ENCODE assay signal across 7 cellular contexts in genomic region chr3:57806195-57806594, GRCh38. TPM values are rescaled to one million over a fixed set of nuclear protein-coding genes. Genes with fewer than 3 reads are reported as not detected.
DNase-seq lines count a peak whose midpoint lies in the region; ATAC-seq, FAIRE-seq and TF ChIP-seq lines count a peak whose summit lies in the region.
"Not testable (repeated sequence)": the region's sequence is repeated elsewhere in the genome, so short reads cannot be mapped to it uniquely, and the experiment has no call there.

No MANE protein-coding gene starts in this region.

- H3K27me3 Mint-ChIP-seq in Calu3 (ENCODE audit: unreplicated experiment); activated T-cell treated with anti-CD3 and anti-CD28 coated beads, Interleukin-2, amount 50 U/mL, for 24 hours; natural killer cell (ENCODE audit: low read depth in 2 of 2): not testable (repeated sequence)

- TF ChIP-seq RAD21 in K562 (CRISPR knock-in tag; conservative IDR thresholded peaks at IDR 0.05 in 1 of 2, IDR thresholded peaks at IDR 0.05 in 1 of 2) = not testable (repeated sequence)

- H3K36me3 ChIP-seq in HUES48 (ENCODE audit: control insufficient read depth, insufficient read depth, low read length); RWPE2 (ENCODE audit: low read depth); K562 (ENCODE audit: control insufficient read depth, insufficient read depth, low read length); esophagus (ENCODE audit: control insufficient read depth in 2 of 2, insufficient read depth in 2 of 2, low read length in 1 of 2): not testable (repeated sequence)

- H3K9me3 Mint-ChIP-seq in Calu3 (ENCODE audit: low read depth, unreplicated experiment); activated T-cell treated with anti-CD3 and anti-CD28 coated beads, Interleukin-2, amount 50 U/mL, for 24 hours; natural killer cell: not testable (repeated sequence)

- DNase-seq in Calu3; RWPE2 (ENCODE audit: low spot score); activated T-cell treated with anti-CD3 and anti-CD28 coated beads, Interleukin-2, amount 50 U/mL, for 24 hours; K562 (ENCODE audit: extremely low read depth in 1 of 4, low spot score in 3 of 4); natural killer cell: not testable (repeated sequence)

- not testable (repeated sequence) for H3K27me3 ChIP-seq in HUES48 (ENCODE audit: control insufficient read depth, insufficient read depth, low read length); RWPE2 (ENCODE audit: insufficient read depth, poor library complexity, severe bottlenecking); K562 (ENCODE audit: control insufficient read depth in 2 of 2, insufficient read depth in 2 of 2, low read length in 2 of 2); esophagus (ENCODE audit: control insufficient read depth in 1 of 2, insufficient read depth in 2 of 2, low read length in 2 of 2)

- not testable (repeated sequence) for ATAC-seq in RWPE2 (ENCODE audit: low read depth); K562; natural killer cell

- FAIRE-seq in K562 (lab: Jason Lieb, UNC) = not testable (repeated sequence)

- not testable (repeated sequence) for H2AFZ ChIP-seq in K562 (ENCODE audit: low read depth, low read length)

- POLR2A ChIA-PET in K562 (lab: Yijun Ruan, JAX) = interaction anchor here (0.7 to 1.0 kb wide), 2 partner anchors 15 to 31 kb away, joined by 3 read pairs; no protein-coding TSS in a partner anchor

- peaks cover 79% of the 10 kb centered on the region for H3K79me2 ChIP-seq in K562 (ENCODE audit: control insufficient read depth, insufficient read depth, low read length)

- H3K27ac ChIP-seq in HUES48 (ENCODE audit: low read depth, low read length) (peak overlapping the region; percentile 44), RWPE2 (ENCODE audit: poor library complexity, severe bottlenecking) (peak overlapping the region; percentile 86), K562 (ENCODE audit: extremely low read depth, low read depth, low read length) (peak overlapping the region; percentile 50; the same call in 1 of the 3 replicates), esophagus (ENCODE audit: low read depth in 2 of 2, low read length in 1 of 2) (peak overlapping the region; percentile 27 to 45)

- TF ChIP-seq POLR2A in K562 (conservative IDR thresholded peaks at IDR 0.05) = not testable (repeated sequence)

- H3K9me3 ChIP-seq in HUES48 (ENCODE audit: control insufficient read depth, insufficient read depth, low read length); RWPE2 (ENCODE audit: severe bottlenecking); K562 (replicated peaks; ENCODE audit: control insufficient read depth, insufficient read depth, low read depth, low read length); esophagus (ENCODE audit: control insufficient read depth in 2 of 2, insufficient read depth in 1 of 2, low read depth in 1 of 2, low read length in 1 of 2): not testable (repeated sequence)

- H3K4me2 ChIP-seq in K562 (ENCODE audit: insufficient read depth, low read length) = not testable (repeated sequence)

- not testable (repeated sequence) for H3K9ac ChIP-seq in HUES48 (ENCODE audit: low read depth, low read length); K562 (ENCODE audit: insufficient read depth in 1 of 2, low read depth in 2 of 2, low read length in 2 of 2)

- BruUV-seq in Calu3 (replicated peaks; lab: Mats Ljungman, UMichigan); K562 (replicated peaks; lab: Mats Ljungman, UMichigan): not testable (repeated sequence)

- peaks cover 24% of the 10 kb centered on the region for H3K36me3 Mint-ChIP-seq in Calu3 (ENCODE audit: insufficient read depth, unreplicated experiment)
- H3K36me3 Mint-ChIP-seq in activated T-cell treated with anti-CD3 and anti-CD28 coated beads, Interleukin-2, amount 50 U/mL, for 24 hours (ENCODE audit: low read depth); natural killer cell: not testable (repeated sequence)

- not testable (repeated sequence) for TF ChIP-seq EP300 in K562 (IDR thresholded peaks at IDR 0.05; ENCODE audit: low read length)

- peak overlapping the region; percentile 95 for H3K27ac Mint-ChIP-seq in Calu3 (ENCODE audit: unreplicated experiment)
- H3K27ac Mint-ChIP-seq in activated T-cell treated with anti-CD3 and anti-CD28 coated beads, Interleukin-2, amount 50 U/mL, for 24 hours = peak overlapping the region; percentile 84
- H3K27ac Mint-ChIP-seq in natural killer cell = peak overlapping the region; percentile 50 to 79

- H3K4me3 Mint-ChIP-seq in Calu3 (ENCODE audit: low read depth, unreplicated experiment) = peak overlapping the region; percentile 17
- H3K4me3 Mint-ChIP-seq in activated T-cell treated with anti-CD3 and anti-CD28 coated beads, Interleukin-2, amount 50 U/mL, for 24 hours; natural killer cell: not testable (repeated sequence)

- CTCF ChIA-PET in Calu3 (lab: Charles Lee); K562 (lab: Yijun Ruan, JAX; ENCODE audit: low intra/inter-chr PET ratio): not testable (repeated sequence)

- TF ChIP-seq CTCF in Calu3 (IDR thresholded peaks at IDR 0.05; ENCODE audit: unreplicated experiment); RWPE2 (IDR thresholded peaks at IDR 0.05; ENCODE audit: poor library complexity, severe bottlenecking); K562 (IDR thresholded peaks at IDR 0.05 in 2 of 3, conservative IDR thresholded peaks at IDR 0.05 in 1 of 3; ENCODE audit: insufficient read depth in 2 of 3, low read depth in 1 of 3, low read length in 3 of 3); natural killer cell (IDR thresholded peaks at IDR 0.05): not testable (repeated sequence)

- intact Hi-C loops in Calu3 (cut with micrococcal nuclease; ENCODE audit: unreplicated experiment); K562 (cut with micrococcal nuclease); natural killer cell (cut with micrococcal nuclease): not testable (repeated sequence)

- in situ Hi-C loops in K562 (cut with MboI) = not testable (repeated sequence)

- peaks cover 11% of the 10 kb centered on the region; the same call in 1 of the 2 replicates for H4K20me1 ChIP-seq in K562 (replicated peaks; ENCODE audit: control insufficient read depth, insufficient read depth, low read length)

- H3K9me1 ChIP-seq in K562 (ENCODE audit: control insufficient read depth, insufficient read depth, low read length) = not testable (repeated sequence)

- H3K4me3 ChIP-seq in HUES48 (ENCODE audit: low read depth, low read length); RWPE2 (ENCODE audit: severe bottlenecking); K562; esophagus (ENCODE audit: low read depth in 1 of 2, low read length in 2 of 2): not testable (repeated sequence)

- 80% methylated on average over 4 of the region's 5 CpGs for WGBS in K562 (ENCODE audit: insufficient coverage, low coverage, missing lambda C conversion rate)
- 89 to 95% methylated on average over 5 of the region's 5 CpGs for WGBS in esophagus, 2 donors

- H3K4me1 Mint-ChIP-seq in Calu3 (ENCODE audit: low read depth, unreplicated experiment) = peaks cover 67% of the 10 kb centered on the region
- peaks cover 76% of the 10 kb centered on the region for H3K4me1 Mint-ChIP-seq in activated T-cell treated with anti-CD3 and anti-CD28 coated beads, Interleukin-2, amount 50 U/mL, for 24 hours (ENCODE audit: low read depth)
- H3K4me1 Mint-ChIP-seq in natural killer cell = peaks cover 62 to 71% of the 10 kb centered on the region in 2 donors

- H3K4me1 ChIP-seq in HUES48 (ENCODE audit: control insufficient read depth, insufficient read depth, low read length) (peaks cover 35% of the 10 kb centered on the region), RWPE2 (ENCODE audit: insufficient read depth, poor library complexity, severe bottlenecking) (peaks cover 42% of the 10 kb centered on the region), K562 (replicated peaks in 1 of 2; ENCODE audit: control insufficient read depth in 2 of 2, insufficient read depth in 2 of 2, low read length in 2 of 2) (peaks cover 12 to 22% of the 10 kb centered on the region in 2 experiments; a peak in 4 of 5 replicates), esophagus (ENCODE audit: control insufficient read depth in 2 of 2, insufficient read depth in 2 of 2, low read length in 1 of 2) (peaks cover 4 to 10% of the 10 kb centered on the region in 2 donors)

TF ChIP-seq in K562, 482 proteins besides CTCF, POLR2A, EP300 and RAD21:
- TF ChIP-seq KDM1A (IDR thresholded peaks at IDR 0.05) = peak in 1 of 2 experiments; percentile 17; a peak in 1 of 4 replicates
- TF ChIP-seq ZNF146 (CRISPR knock-in tag; IDR thresholded peaks at IDR 0.05; ENCODE audit: unreplicated experiment) = peak; percentile 91
TF ChIP-seq in K562: peak in this region for 2; not testable (repeated sequence) for 480.

RNA-seq across cellular contexts. Expression of gene SLMAP, which starts 50.1 kb away (rescaled TPM):
- 103 and 114 TPM in 2 replicates for total RNA-seq in Calu3 (2022)
- 45.2 and 144 TPM in 2 replicates for total RNA-seq in K562 (2011; cell fraction: chromatin; rRNA removed; ENCODE audit: low replicate concordance)
- 33.2 and 46.8 TPM in 2 replicates for total RNA-seq in K562 (2011; cell fraction: nucleolus; rRNA removed)
- total RNA-seq in K562 (2011; cell fraction: nucleoplasm; rRNA removed) = 77.5 and 135 TPM in 2 replicates
- 27.5 and 28.3 TPM in 2 replicates for total RNA-seq in K562 (2014; rRNA removed)
- 38.1 and 46.8 TPM in 2 replicates for total RNA-seq in K562 (2014; rRNA removed; fragmentation: Illumina TruSeq; extraction: Trizol)
- 34.1 and 35.0 TPM in 2 replicates for total RNA-seq in K562 (2015; rRNA removed; fragmentation: Illumina TruSeq; extraction: Trizol)
- 50.7 and 59.3 TPM in 2 replicates for total RNA-seq in K562 (2021)
- polyA plus RNA-seq in K562 (2011; rRNA removed) = 22.4 and 25.8 TPM in 2 replicates
- 10.3 and 16.2 TPM in 2 replicates for polyA plus RNA-seq in K562 (2011; cell fraction: cytosol; rRNA removed)
- polyA plus RNA-seq in K562 (2011; cell fraction: nucleus; rRNA removed) = 28.9 and 35.1 TPM in 2 replicates
- 15.7 and 18.8 TPM in 2 replicates for polyA plus RNA-seq in K562 (2012)
- polyA plus RNA-seq in K562 (2014; fragmentation: Illumina TruSeq; extraction: Trizol) = 25.5 and 30.8 TPM in 2 replicates
- polyA plus RNA-seq in K562 (2014; fragmentation: Nextera tagmentation; extraction: Ambion mirVana) = 10 to 100 TPM; 12.1 to 12.7 TPM
- polyA plus RNA-seq in K562 (2014; rRNA removed) = 19.5 and 22.1 TPM in 2 replicates
- polyA minus RNA-seq in K562 (2011; rRNA and poly(A)+ RNA removed) = 66.4 and 67.7 TPM in 2 replicates
- 25.0 and 32.3 TPM in 2 replicates for polyA minus RNA-seq in K562 (2011; cell fraction: cytosol; rRNA and poly(A)+ RNA removed)
- polyA minus RNA-seq in K562 (2011; cell fraction: nucleus; rRNA and poly(A)+ RNA removed) = 39.9 and 52.4 TPM in 2 replicates
- polyA plus RNA-seq in esophagus = 10 to 100 TPM; 22.0 to 31.5 TPM
- total RNA-seq in natural killer cell = 10 to 100 TPM; 79.4 to 98.6 (median 89.0) TPM

Comparison
In these comparisons a context has a peak if more than half of its experiments do, and no peak if none do; other contexts are left out.
1. H3K27ac ChIP-seq: peak in every context shown above with its lines; median percentile 86 in RWPE2; 50 in K562; 44 in HUES48; 36 in esophagus.